ENCODE assay signal across 2 cellular contexts in genomic region chr21:41417505-41417904, GRCh38.
TF ChIP-seq lines count a peak whose summit lies in the region.

No MANE protein-coding gene starts in this region.

TF ChIP-seq in HEK293, 187 proteins besides CTCF, POLR2A, EP300 and RAD21:
- peak; percentile 65 for TF ChIP-seq SETDB1 (IDR thresholded peaks at IDR 0.05; ENCODE audit: insufficient read length, low read length)

TF ChIP-seq in K562, 482 proteins besides CTCF, POLR2A, EP300 and RAD21:
- TF ChIP-seq ZNF766 (CRISPR knock-in tag; conservative IDR thresholded peaks at IDR 0.05): peak; percentile 85
- peak; percentile 73 for TF ChIP-seq ZNF431 (CRISPR knock-in tag; IDR thresholded peaks at IDR 0.05)
